ENCODE assay signal across 9 cellular contexts in the genomic region with DNA sequence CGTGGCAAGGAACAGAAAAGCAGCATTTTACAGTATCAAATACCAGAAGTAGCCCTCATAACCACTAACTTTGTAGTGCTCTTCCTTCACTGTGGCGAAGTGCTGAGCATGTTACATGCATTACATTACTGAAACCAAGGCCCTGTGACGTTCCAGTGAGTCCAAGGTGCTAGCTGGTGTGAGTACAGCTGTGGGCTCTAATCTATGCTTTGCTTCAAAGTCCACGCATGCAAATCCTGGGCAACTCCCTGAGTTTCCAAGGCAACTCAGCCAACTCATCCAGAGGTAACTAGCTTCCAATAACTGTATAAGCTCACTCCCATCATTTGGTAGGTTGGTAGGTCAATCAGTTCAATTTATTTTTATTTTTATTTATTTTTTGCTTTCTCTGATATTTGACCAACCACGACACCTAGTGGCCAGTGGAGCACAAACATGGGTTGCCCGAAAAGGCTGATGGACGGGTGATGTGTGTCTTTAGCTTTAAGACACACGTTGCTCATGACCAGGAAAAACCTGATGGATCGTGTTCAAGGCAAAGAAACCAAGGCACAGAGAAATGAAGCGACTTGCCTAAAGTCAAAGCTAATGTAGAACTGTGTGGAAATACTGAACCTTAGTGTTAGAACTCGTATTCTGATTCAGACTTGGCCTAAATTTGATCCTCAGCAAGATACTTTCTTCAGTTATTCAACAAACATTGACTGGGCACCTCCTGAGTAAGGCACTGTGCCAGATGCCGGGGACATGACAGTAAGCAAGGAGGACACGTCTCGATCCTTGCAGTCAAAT.
DNase-seq lines count a peak whose midpoint lies in the region; TF ChIP-seq lines count a peak whose summit lies in the region.
"Had no signal": no experiment of that assay in that cellular context is flagged by ENCODE, and none has a peak within 500 bp of the region (broad histone marks: within the 10 kb centered on the region; RNA-seq: fewer than 3 reads in every experiment).

No MANE protein-coding gene starts in this region.

- intact Hi-C loops in ascending aorta (cut with DNase I), result loop anchor here (1.0 to 10.0 kb wide), 4 partner anchors 73 to 255 kb away; no protein-coding TSS in a partner anchor

- DNase-seq in DMS 273 (lab: John Stamatoyannopoulos, UW; ENCODE audit: unreplicated experiment), result peak; percentile 83
- no peak for DNase-seq in DMS 273 treated with DMSO at 0.1 percent for 48 hours (lab: John Stamatoyannopoulos, UW)
- DNase-seq in HFF-Myc (ENCODE audit: extremely low read depth, low read depth), result no peak
- DNase-seq in MM.1S, result peak; percentile 94
- DNase-seq in T follicular helper cell (ENCODE audit: low read depth), result peak; percentile 26
- DNase-seq in ascending aorta (ENCODE audit: low spot score in 2 of 2), result peak in 1 of 2 donors; percentile 84
- peak; percentile 88 for DNase-seq in hepatocyte (ENCODE audit: low spot score)

- peak overlapping the region; percentile 92 for H3K27ac ChIP-seq in MM.1S (ENCODE audit: low read length)
- H3K27ac ChIP-seq in ascending aorta, result peak overlapping the region; percentile 78 to 82
- H3K27ac ChIP-seq in hepatocyte, result peak overlapping the region; percentile 97
- H3K27ac ChIP-seq in skeletal muscle tissue (ENCODE audit: low read depth, low read length), result peak overlapping the region; percentile 55
- H3K27ac ChIP-seq: BLaER1 had no signal

- H3K4me3 ChIP-seq in HFF-Myc (replicated peaks; ENCODE audit: low read depth, low read length) (no peak overlapping the region), MM.1S (ENCODE audit: low read length) (no peak overlapping the region), ascending aorta (no peak overlapping the region), hepatocyte (no peak overlapping the region), skeletal muscle tissue (ENCODE audit: low read length in 3 of 3) (peak overlapping the region in 2 of 3 donors; percentile 6 to 7)
- H3K4me3 ChIP-seq: BLaER1 had no signal

- H3K9me3 ChIP-seq in MM.1S (replicated peaks; ENCODE audit: insufficient read depth, low read length) (no peaks in the 10 kb centered on the region), ascending aorta (no peaks in the 10 kb centered on the region), hepatocyte (ENCODE audit: low read depth) (no peaks in the 10 kb centered on the region), skeletal muscle tissue (ENCODE audit: control insufficient read depth in 3 of 3, low read length in 3 of 3) (no peaks in the 10 kb centered on the region)
- H3K9me3 ChIP-seq: BLaER1 had no signal

- H3K79me2 ChIP-seq in MM.1S (ENCODE audit: low read length) (no peaks in the 10 kb centered on the region), hepatocyte (peaks cover 53% of the 10 kb centered on the region)

- TF ChIP-seq CTCF in HFF-Myc (IDR thresholded peaks at IDR 0.05; ENCODE audit: low read depth, low read length, missing control alignments) (peak; percentile 81), MM.1S (IDR thresholded peaks at IDR 0.05; ENCODE audit: low read length) (peak; percentile 75), ascending aorta (IDR thresholded peaks at IDR 0.05) (peak; percentile 73 to 83 (median 81)), hepatocyte (IDR thresholded peaks at IDR 0.05; ENCODE audit: poor library complexity) (peak; percentile 93)

- H3K4me1 ChIP-seq in MM.1S (ENCODE audit: low read length) (peaks cover 26% of the 10 kb centered on the region), ascending aorta (peaks cover 6 to 38% of the 10 kb centered on the region in 2 donors), hepatocyte (ENCODE audit: insufficient read depth) (peaks cover 34% of the 10 kb centered on the region), skeletal muscle tissue (ENCODE audit: control insufficient read depth in 3 of 3, insufficient read depth in 3 of 3, low read length in 3 of 3) (peaks cover 19 to 24% (median 20%) of the 10 kb centered on the region in 3 donors)

- 33% methylated on average over 14 of the region's 14 CpGs for WGBS in hepatocyte (ENCODE audit: low lambda C conversion rate, missing lambda C conversion rate)

- peaks cover 16% of the 10 kb centered on the region for H3F3A ChIP-seq in MM.1S (ENCODE audit: insufficient read depth, low read length)

- no peaks in the 10 kb centered on the region for H3K27me3 ChIP-seq in MM.1S (replicated peaks; ENCODE audit: insufficient read depth, low read length)
- H3K27me3 ChIP-seq in ascending aorta, result no peaks in the 10 kb centered on the region
- no peaks in the 10 kb centered on the region for H3K27me3 ChIP-seq in hepatocyte
- H3K27me3 ChIP-seq in skeletal muscle tissue (ENCODE audit: control insufficient read depth in 3 of 3, insufficient read depth in 3 of 3, low read length in 3 of 3), result no peaks in the 10 kb centered on the region
- H3K27me3 ChIP-seq: BLaER1 had no signal

- no peaks in the 10 kb centered on the region for H3K9me2 ChIP-seq in MM.1S (replicated peaks; ENCODE audit: insufficient read depth, low read length)
- H3K9me2 ChIP-seq in hepatocyte (replicated peaks; ENCODE audit: insufficient read depth), result no peaks in the 10 kb centered on the region

- H3K9ac ChIP-seq in MM.1S (ENCODE audit: low read length) (peak overlapping the region; percentile 59), skeletal muscle tissue (ENCODE audit: low read depth in 1 of 3, low read length in 3 of 3) (peak overlapping the region; percentile 25 to 48 (median 41))
- H3K9ac ChIP-seq: BLaER1 had no signal

- H3K4me2 ChIP-seq in MM.1S (ENCODE audit: low read depth, low read length), result peak overlapping the region; percentile 58
- H3K4me2 ChIP-seq in hepatocyte, result no peak overlapping the region
- H3K4me2 ChIP-seq: BLaER1 had no signal

- H3K36me3 ChIP-seq in MM.1S (replicated peaks; ENCODE audit: insufficient read depth, low read length) (no peaks in the 10 kb centered on the region), ascending aorta (no peaks in the 10 kb centered on the region), hepatocyte (replicated peaks; ENCODE audit: insufficient read depth, low read depth) (no peaks in the 10 kb centered on the region), skeletal muscle tissue (ENCODE audit: control insufficient read depth in 3 of 3, insufficient read depth in 3 of 3, low read length in 3 of 3) (no peaks in the 10 kb centered on the region)
- H3K36me3 ChIP-seq: BLaER1 had no signal

- no peaks in the 10 kb centered on the region for H4K20me1 ChIP-seq in MM.1S (ENCODE audit: insufficient read depth, low read length)
- H4K20me1 ChIP-seq in hepatocyte (ENCODE audit: insufficient read depth, poor library complexity, severe bottlenecking), result no peaks in the 10 kb centered on the region
- H4K20me1 ChIP-seq: BLaER1 had no signal

- peak overlapping the region; percentile 69 for H2AFZ ChIP-seq in MM.1S (ENCODE audit: low read length)
- no peak overlapping the region for H2AFZ ChIP-seq in hepatocyte

Comparison
In these comparisons a context has a peak if more than half of its experiments do, and no peak if none do; other contexts are left out.
1. DNase-seq: peak in DMS 273 (single experiment), MM.1S (single experiment), T follicular helper cell (single experiment) and hepatocyte (single experiment); none in DMS 273 treated with DMSO at 0.1 percent for 48 hours (single experiment) and HFF-Myc (single experiment).
2. H3K4me3 ChIP-seq: peak in skeletal muscle tissue (2 of 3); none in HFF-Myc (single experiment), MM.1S (single experiment), ascending aorta (0 of 2) and hepatocyte (single experiment).
3. Peak in every context shown above with its lines, with median percentiles within 50 percentile points of each other: CTCF ChIP-seq and H3K27ac ChIP-seq.